Comparison of ENCODE assay signal across 29 cellular contexts in the genomic region with DNA sequence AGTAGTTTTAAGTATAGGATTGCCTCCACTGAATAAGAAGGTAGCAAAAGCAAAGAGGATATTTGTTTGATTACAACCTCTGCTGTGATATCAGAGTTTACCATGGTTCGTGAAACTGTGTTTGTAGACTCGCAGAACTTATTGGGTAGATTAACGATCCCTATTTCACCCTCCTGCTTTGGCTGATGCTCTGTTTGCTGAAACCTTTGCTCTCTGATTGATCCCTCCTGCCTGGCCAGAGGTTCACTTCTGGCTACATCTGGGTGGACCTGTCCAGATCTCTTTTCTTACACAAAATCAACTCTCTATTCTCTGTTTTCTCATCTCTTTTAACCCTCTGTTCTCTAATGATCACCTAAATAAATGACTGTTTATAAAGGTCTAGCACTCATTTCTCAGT.
"Had no signal": no experiment of that assay in that cellular context is flagged by ENCODE, and none has a peak within 500 bp of the region (broad histone marks: within the 10 kb centered on the region; RNA-seq: fewer than 3 reads in every experiment).

No MANE protein-coding gene starts in this region.

- H3K36me3 Mint-ChIP-seq: natural killer cell; neural progenitor cell; stimulated activated effector memory CD8-positive, alpha-beta T cell treated with anti-CD3 and anti-CD28 coated beads, Interleukin-12 subunit alpha, Interleukin-12 subunit beta, amount 100 ng/mL, for 72 hours had no signal

- H3K4me3 ChIP-seq: neural progenitor cell, ovary, psoas muscle, skin epidermis, smooth muscle cell, spleen, stomach, thoracic aorta, thyroid gland, tibial nerve, upper lobe of left lung, vagina had no signal

- H3K9me3 ChIP-seq: ovary, psoas muscle, spleen, stomach, thoracic aorta, thyroid gland, tibial nerve, upper lobe of left lung, vagina had no signal

- H2AFZ ChIP-seq: neural progenitor cell, parathyroid adenoma had no signal

- H3K4me1 ChIP-seq: neural progenitor cell, parathyroid adenoma, psoas muscle, spleen, stomach, thyroid gland, tibial nerve, upper lobe of left lung, vagina had no signal

- DNase-seq: natural killer cell; occipital lobe; ovary; posterior cingulate gyrus; psoas muscle; right cardiac atrium; spleen; stimulated activated CD4-positive, alpha-beta T cell treated with anti-CD3 and anti-CD28 coated beads, Interleukin-12 subunit alpha, Interleukin-12 subunit beta, amount 100 ng/mL, for 4 hours; stimulated activated CD4-positive, alpha-beta T cell treated with anti-CD3 and anti-CD28 coated beads, Interleukin-2, amount 100 ng/mL, for 24 hours; stimulated activated CD4-positive, alpha-beta T cell treated with anti-CD3 and anti-CD28 coated beads, Interleukin-2, amount 100 ng/mL, for 48 hours; stimulated activated CD4-positive, alpha-beta T cell treated with anti-CD3 and anti-CD28 coated beads, Interleukin-4, amount 100 ng/mL, for 24 hours; stimulated activated naive B cell treated with anti-CD40 and anti-IgM and Interleukin-4, amounts not matched to agents 10 μg/mL and 1 μg/mL and 100 μg/mL, for 72 hours; stimulated activated naive CD4-positive, alpha-beta T cell treated with Interleukin-2 at 50 U/mL for 16 hours; stomach; thyroid gland; trophoblast cell; upper lobe of left lung had no signal

- H3K4me1 Mint-ChIP-seq: natural killer cell; neural progenitor cell; stimulated activated effector memory CD8-positive, alpha-beta T cell treated with anti-CD3 and anti-CD28 coated beads, Interleukin-12 subunit alpha, Interleukin-12 subunit beta, amount 100 ng/mL, for 72 hours had no signal

- H3K36me3 ChIP-seq: neural progenitor cell, ovary, spleen, stomach, thoracic aorta, thyroid gland, tibial nerve, upper lobe of left lung, vagina had no signal

- H3K79me2 ChIP-seq: parathyroid adenoma had no signal

- H3K27me3 ChIP-seq: neural progenitor cell, ovary, stomach, thyroid gland, tibial nerve, upper lobe of left lung, vagina had no signal

- H3K27ac Mint-ChIP-seq: natural killer cell; nephron; neural progenitor cell; progenitor cell of endocrine pancreas; stimulated activated effector memory CD8-positive, alpha-beta T cell treated with anti-CD3 and anti-CD28 coated beads, Interleukin-12 subunit alpha, Interleukin-12 subunit beta, amount 100 ng/mL, for 72 hours; stimulated activated naive B cell treated with anti-CD40 and anti-IgM and Interleukin-4, amounts not matched to agents 10 μg/mL and 1 μg/mL and 100 μg/mL, for 72 hours; stimulated activated naive CD8-positive, alpha-beta T cell treated with anti-CD3 and anti-CD28 coated beads, Interleukin-15, Interleukin-2, amounts not matched to agents 100 ng/mL and 50 ng/mL, for 24 hours had no signal

- H3K9me3 Mint-ChIP-seq: natural killer cell; neural progenitor cell; stimulated activated effector memory CD8-positive, alpha-beta T cell treated with anti-CD3 and anti-CD28 coated beads, Interleukin-12 subunit alpha, Interleukin-12 subunit beta, amount 100 ng/mL, for 72 hours; stimulated activated naive CD8-positive, alpha-beta T cell treated with anti-CD3 and anti-CD28 coated beads, Interleukin-15, Interleukin-2, amounts not matched to agents 100 ng/mL and 50 ng/mL, for 24 hours had no signal

- ATAC-seq: natural killer cell; psoas muscle; right cardiac atrium; sciatic nerve; stimulated activated effector memory CD8-positive, alpha-beta T cell treated with anti-CD3 and anti-CD28 coated beads, Interleukin-12 subunit alpha, Interleukin-12 subunit beta, amount 100 ng/mL, for 72 hours; stimulated activated naive B cell treated with anti-CD40 and anti-IgM and Interleukin-4, amounts not matched to agents 10 μg/mL and 1 μg/mL and 100 μg/mL, for 72 hours had no signal

- H3K4me3 Mint-ChIP-seq: natural killer cell; nephron; neural progenitor cell; stimulated activated effector memory CD8-positive, alpha-beta T cell treated with anti-CD3 and anti-CD28 coated beads, Interleukin-12 subunit alpha, Interleukin-12 subunit beta, amount 100 ng/mL, for 72 hours; stimulated activated naive B cell treated with anti-CD40 and anti-IgM and Interleukin-4, amounts not matched to agents 10 μg/mL and 1 μg/mL and 100 μg/mL, for 72 hours; stimulated activated naive CD8-positive, alpha-beta T cell treated with anti-CD3 and anti-CD28 coated beads, Interleukin-15, Interleukin-2, amounts not matched to agents 100 ng/mL and 50 ng/mL, for 24 hours had no signal

- H3K4me2 ChIP-seq: neural progenitor cell, smooth muscle cell had no signal

- H3K9ac ChIP-seq: neural progenitor cell, parathyroid adenoma had no signal

- H3K27ac ChIP-seq: neural progenitor cell, ovary, parathyroid adenoma, psoas muscle, skin epidermis, spleen, stomach, thoracic aorta, thyroid gland, tibial nerve, upper lobe of left lung, vagina had no signal
